ENCODE assay signal across 13 cellular contexts in genomic region chr3:72042397-72043211, GRCh38.
DNase-seq lines count a peak whose midpoint lies in the region; ATAC-seq and TF ChIP-seq lines count a peak whose summit lies in the region.
"Had no signal": no experiment of that assay in that cellular context is flagged by ENCODE, and none has a peak within 500 bp of the region (broad histone marks: within the 10 kb centered on the region; RNA-seq: fewer than 3 reads in every experiment).

No MANE protein-coding gene starts in this region.

- no peak overlapping the region for H3K4me3 Mint-ChIP-seq in brain
- no peak overlapping the region for H3K4me3 Mint-ChIP-seq in stimulated activated memory B cell treated with anti-CD40 and anti-IgM and Interleukin-4, amounts not matched to agents 10 μg/mL and 1 μg/mL and 100 μg/mL, for 72 hours
- H3K4me3 Mint-ChIP-seq: activated naive CD8-positive, alpha-beta T cell treated with anti-CD3 and anti-CD28 coated beads, Interleukin-2, amount 10 ng/mL, durations not matched to agents 7 days and 5 days; immature natural killer cell had no signal

- TF ChIP-seq CTCF in AG09309 (IDR thresholded peaks at IDR 0.05; ENCODE audit: control insufficient read depth, insufficient read depth, low read depth, low read length, missing control alignments) (no peak), brain (conservative IDR thresholded peaks at IDR 0.05) (no peak)

- DNase-seq in AG09309 (ENCODE audit: low read depth): peak; percentile 71
- DNase-seq in HT1080 (ENCODE audit: low read depth): peak; percentile 51
- DNase-seq in kidney tubule cell (ENCODE audit: low spot score): peak; percentile 97
- DNase-seq in effector CD8-positive, alpha-beta T cell (lab: John Stamatoyannopoulos, UW): no peak
- no peak for DNase-seq in COR-L47 (lab: John Stamatoyannopoulos, UW)
- no peak for DNase-seq in T-helper 1 cell
- DNase-seq: activated naive CD8-positive, alpha-beta T cell treated with anti-CD3 and anti-CD28 coated beads, Interleukin-2, amount 10 ng/mL, durations not matched to agents 7 days and 5 days; BE2C; immature natural killer cell; stimulated activated CD4-positive, alpha-beta T cell treated with anti-CD3 and anti-CD28 coated beads, Interleukin-2, amount 100 ng/mL, for 24 hours; stimulated activated naive CD4-positive, alpha-beta T cell treated with Interleukin-2 at 50 U/mL for 16 hours had no signal

- H3K4me1 Mint-ChIP-seq in brain: peaks cover 34% of the 10 kb centered on the region
- no peaks in the 10 kb centered on the region for H3K4me1 Mint-ChIP-seq in stimulated activated memory B cell treated with anti-CD40 and anti-IgM and Interleukin-4, amounts not matched to agents 10 μg/mL and 1 μg/mL and 100 μg/mL, for 72 hours
- H3K4me1 Mint-ChIP-seq: immature natural killer cell had no signal

- H3K36me3 Mint-ChIP-seq in brain: no peaks in the 10 kb centered on the region
- no peaks in the 10 kb centered on the region for H3K36me3 Mint-ChIP-seq in stimulated activated memory B cell treated with anti-CD40 and anti-IgM and Interleukin-4, amounts not matched to agents 10 μg/mL and 1 μg/mL and 100 μg/mL, for 72 hours
- H3K36me3 Mint-ChIP-seq: immature natural killer cell had no signal

- peak overlapping the region in 3 of 5 experiments; percentile 41 to 94 (median 92) for H3K27ac Mint-ChIP-seq in brain
- no peak overlapping the region for H3K27ac Mint-ChIP-seq in stimulated activated memory B cell treated with anti-CD40 and anti-IgM and Interleukin-4, amounts not matched to agents 10 μg/mL and 1 μg/mL and 100 μg/mL, for 72 hours
- H3K27ac Mint-ChIP-seq: activated naive CD8-positive, alpha-beta T cell treated with anti-CD3 and anti-CD28 coated beads, Interleukin-2, amount 10 ng/mL, durations not matched to agents 7 days and 5 days; immature natural killer cell had no signal

- peaks cover 0 to 5% (median under 1%) of the 10 kb centered on the region in 5 experiments for H3K9me3 Mint-ChIP-seq in brain
- peaks cover under 1% of the 10 kb centered on the region for H3K9me3 Mint-ChIP-seq in stimulated activated memory B cell treated with anti-CD40 and anti-IgM and Interleukin-4, amounts not matched to agents 10 μg/mL and 1 μg/mL and 100 μg/mL, for 72 hours
- H3K9me3 Mint-ChIP-seq: immature natural killer cell had no signal

- no peak overlapping the region for H3K4me3 ChIP-seq in AG09309 (ENCODE audit: control insufficient read depth, low read depth, low read length)

- H3K27me3 Mint-ChIP-seq in brain: peaks cover 12% of the 10 kb centered on the region
- H3K27me3 Mint-ChIP-seq in stimulated activated memory B cell treated with anti-CD40 and anti-IgM and Interleukin-4, amounts not matched to agents 10 μg/mL and 1 μg/mL and 100 μg/mL, for 72 hours: peaks cover 30% of the 10 kb centered on the region

- no peak for ATAC-seq in stimulated activated memory B cell treated with anti-CD40 and anti-IgM and Interleukin-4, amounts not matched to agents 10 μg/mL and 1 μg/mL and 100 μg/mL, for 72 hours

Comparison
In these comparisons a context has a peak if more than half of its experiments do, and no peak if none do; other contexts are left out.
1. DNase-seq: peak in AG09309 (single experiment), HT1080 (single experiment) and kidney tubule cell (single experiment); none in effector CD8-positive, alpha-beta T cell (single experiment), COR-L47 (single experiment) and T-helper 1 cell (0 of 5).